In the genomic region with DNA sequence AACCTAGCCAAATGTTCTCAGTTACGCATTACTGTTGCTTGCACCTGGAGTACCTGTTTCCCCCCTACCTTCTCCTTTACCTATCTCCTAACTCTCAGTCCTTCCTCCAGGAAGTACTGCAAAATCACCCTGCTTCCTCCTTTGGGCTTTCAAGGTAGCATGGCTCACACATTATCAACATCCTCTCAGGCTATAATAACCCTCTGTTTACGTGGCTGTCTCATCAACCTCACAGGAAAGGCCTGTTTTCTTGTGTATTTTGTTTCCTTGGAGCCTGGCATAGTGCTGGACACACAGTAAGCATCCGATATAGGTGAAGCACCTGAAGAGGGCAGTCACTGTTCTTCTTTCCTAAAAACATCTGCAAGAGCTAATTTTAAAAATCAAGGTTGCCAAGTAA, we compare ENCODE assay signal across 15 cellular contexts. TPM values are rescaled to one million over a fixed set of nuclear protein-coding genes. Genes with fewer than 3 reads are reported as not detected.
DNase-seq lines count a peak whose midpoint lies in the region; ATAC-seq and TF ChIP-seq lines count a peak whose summit lies in the region.
"Had no signal": no experiment of that assay in that cellular context is flagged by ENCODE, and none has a peak within 500 bp of the region (broad histone marks: within the 10 kb centered on the region; RNA-seq: fewer than 3 reads in every experiment).

No MANE protein-coding gene starts in this region.

- in situ Hi-C loops in mammary epithelial cell (cut with MboI; ENCODE audit: low sequenced_read_pairs in 2 of 2): no loop called here

- no peak overlapping the region for H3K4me3 ChIP-seq in mammary epithelial cell (replicated peaks in 1 of 3; ENCODE audit: insufficient read depth in 1 of 3, low read depth in 2 of 3, low read length in 3 of 3)
- H3K4me3 ChIP-seq in breast epithelium: no peak overlapping the region
- no peak overlapping the region for H3K4me3 ChIP-seq in hepatocyte
- H3K4me3 ChIP-seq in adrenal gland: no peak overlapping the region

- H3K4me1 Mint-ChIP-seq in activated T-helper 17 cell treated with anti-CD3 and anti-CD28 coated beads, Interleukin-2, amount 50 U/mL, for 72 hours: peaks cover 17% of the 10 kb centered on the region

- no peaks in the 10 kb centered on the region for H3K27me3 Mint-ChIP-seq in activated T-helper 17 cell treated with anti-CD3 and anti-CD28 coated beads, Interleukin-2, amount 50 U/mL, for 72 hours
- H3K27me3 Mint-ChIP-seq: natural killer cell treated with Interleukin-12 subunit alpha and Interleukin-12 subunit beta and Interleukin-15 and Interleukin-18, amount 100 ng/mL, for 72 hours had no signal

- no peak overlapping the region for H3K27ac ChIP-seq in mammary epithelial cell (ENCODE audit: insufficient read depth, low read depth, low read length)
- no peak overlapping the region for H3K27ac ChIP-seq in breast epithelium
- peak overlapping the region; percentile 79 for H3K27ac ChIP-seq in hepatocyte
- no peak overlapping the region for H3K27ac ChIP-seq in adrenal gland
- H3K27ac ChIP-seq: KMS-11 had no signal

- intact Hi-C loops in mammary epithelial cell (cut with micrococcal nuclease) (no loop called here), breast epithelium (cut with DNase I; ENCODE audit: low total_unique reads) (no loop called here), adrenal gland (cut with DNase I) (no loop called here)

- peaks cover 82% of the 10 kb centered on the region for H3K36me3 Mint-ChIP-seq in activated T-helper 17 cell treated with anti-CD3 and anti-CD28 coated beads, Interleukin-2, amount 50 U/mL, for 72 hours (ENCODE audit: low read depth)

- H2AFZ ChIP-seq in mammary epithelial cell (ENCODE audit: low read depth, low read length): no peak overlapping the region
- H2AFZ ChIP-seq in hepatocyte: no peak overlapping the region

- H3K9ac ChIP-seq in mammary epithelial cell (ENCODE audit: insufficient read depth, low read length): no peak overlapping the region
- H3K9ac ChIP-seq: KMS-11 had no signal

- CTCF ChIA-PET in mammary epithelial cell (lab: Charles Lee; ENCODE audit: low non-redundant PET): no interaction called here

- no peaks in the 10 kb centered on the region for H3K9me2 ChIP-seq in hepatocyte (replicated peaks; ENCODE audit: insufficient read depth)

- BruUV-seq in mammary epithelial cell (replicated peaks; lab: Mats Ljungman, UMichigan): no TSS peak

- WGBS in mammary epithelial cell (ENCODE audit: low coverage, missing lambda C conversion rate): 89% methylated on average over 3 of the region's 3 CpGs
- 96% methylated on average over 3 of the region's 3 CpGs for WGBS in hepatocyte (ENCODE audit: low lambda C conversion rate, missing lambda C conversion rate)
- WGBS in adrenal gland, 4 donors: 77 to 90% (median 81%) methylated on average over 3 of the region's 3 CpGs

- DNase-seq in mammary epithelial cell: peak; percentile 42
- DNase-seq in breast epithelium (ENCODE audit: low spot score in 2 of 2): no peak
- DNase-seq in hepatocyte (ENCODE audit: low spot score): no peak
- no peak for DNase-seq in NCI-H1092 treated with DMSO at 0.1 percent for 48 hours (lab: John Stamatoyannopoulos, UW)
- DNase-seq in C1 segment of cervical spinal cord (lab: John Stamatoyannopoulos, UW): no peak
- no peak for DNase-seq in globus pallidus (ENCODE audit: low spot score)
- no peak for DNase-seq in adrenal gland
- DNase-seq: activated CD4-positive, CD25-positive, alpha-beta regulatory T cell treated with anti-CD3 and anti-CD28 coated beads, Interleukin-2, amount 50 U/mL, for 72 hours; aorta; SHP77 had no signal

- no peak for ATAC-seq in activated T-helper 17 cell treated with anti-CD3 and anti-CD28 coated beads, Interleukin-2, amount 50 U/mL, for 72 hours (replicated peaks)
- ATAC-seq: natural killer cell treated with Interleukin-12 subunit alpha and Interleukin-12 subunit beta and Interleukin-15 and Interleukin-18, amount 100 ng/mL, for 72 hours had no signal

- H3K4me1 ChIP-seq in mammary epithelial cell (ENCODE audit: insufficient read depth, low read length) (peaks cover 22% of the 10 kb centered on the region), breast epithelium (peaks cover 3 to 4% of the 10 kb centered on the region in 2 donors), hepatocyte (ENCODE audit: insufficient read depth) (peaks cover 10% of the 10 kb centered on the region), adrenal gland (replicated peaks in 1 of 2) (peaks cover 9 to 22% of the 10 kb centered on the region in 2 donors)

- no peaks in the 10 kb centered on the region for H3K9me3 ChIP-seq in mammary epithelial cell (replicated peaks; ENCODE audit: insufficient read depth, low read length)
- no peaks in the 10 kb centered on the region for H3K9me3 ChIP-seq in breast epithelium
- no peaks in the 10 kb centered on the region for H3K9me3 ChIP-seq in hepatocyte (ENCODE audit: low read depth)
- H3K9me3 ChIP-seq in adrenal gland (replicated peaks in 1 of 3): no peaks in the 10 kb centered on the region

- dilution Hi-C loops in mammary epithelial cell (cut with HindIII; ENCODE audit: low sequenced_read_pairs): no loop called here

- no peaks in the 10 kb centered on the region for H4K20me1 ChIP-seq in mammary epithelial cell (ENCODE audit: insufficient read depth, low read length)
- no peaks in the 10 kb centered on the region for H4K20me1 ChIP-seq in hepatocyte (ENCODE audit: insufficient read depth, poor library complexity, severe bottlenecking)

- H3K79me2 ChIP-seq in mammary epithelial cell (ENCODE audit: insufficient read depth, low read length) (no peaks in the 10 kb centered on the region), hepatocyte (no peaks in the 10 kb centered on the region)

- no peak overlapping the region for H3K4me2 ChIP-seq in mammary epithelial cell (ENCODE audit: insufficient read depth, low read depth, low read length)
- no peak overlapping the region for H3K4me2 ChIP-seq in hepatocyte
- H3K4me2 ChIP-seq: KMS-11 had no signal

- H3K27me3 ChIP-seq in mammary epithelial cell (ENCODE audit: insufficient read depth, low read length) (no peaks in the 10 kb centered on the region), breast epithelium (no peaks in the 10 kb centered on the region), hepatocyte (no peaks in the 10 kb centered on the region), adrenal gland (no peaks in the 10 kb centered on the region)

- TF ChIP-seq CTCF in mammary epithelial cell (conservative IDR thresholded peaks at IDR 0.05 in 1 of 2, IDR thresholded peaks at IDR 0.05 in 1 of 2; ENCODE audit: extremely low read depth in 1 of 2, insufficient read depth in 1 of 2, low read depth in 1 of 2, low read length in 2 of 2) (no peak), breast epithelium (IDR thresholded peaks at IDR 0.05) (no peak), hepatocyte (IDR thresholded peaks at IDR 0.05; ENCODE audit: poor library complexity) (no peak), adrenal gland (IDR thresholded peaks at IDR 0.05) (no peak)

- H3K36me3 ChIP-seq in mammary epithelial cell (ENCODE audit: insufficient read depth, low read length) (peaks cover 2% of the 10 kb centered on the region), breast epithelium (no peaks in the 10 kb centered on the region), hepatocyte (replicated peaks; ENCODE audit: insufficient read depth, low read depth) (no peaks in the 10 kb centered on the region), adrenal gland (replicated peaks in 1 of 2) (peaks cover 0 to 14% of the 10 kb centered on the region in 2 donors)

- H3K4me3 Mint-ChIP-seq in activated T-helper 17 cell treated with anti-CD3 and anti-CD28 coated beads, Interleukin-2, amount 50 U/mL, for 72 hours: peak overlapping the region; percentile 13
- H3K4me3 Mint-ChIP-seq: natural killer cell treated with Interleukin-12 subunit alpha and Interleukin-12 subunit beta and Interleukin-15 and Interleukin-18, amount 100 ng/mL, for 72 hours had no signal

- H3K27ac Mint-ChIP-seq in activated T-helper 17 cell treated with anti-CD3 and anti-CD28 coated beads, Interleukin-2, amount 50 U/mL, for 72 hours: peak overlapping the region; percentile 40

- no peak for TF ChIP-seq POLR2A in breast epithelium (IDR thresholded peaks at IDR 0.05)
- no peak for TF ChIP-seq POLR2A in adrenal gland (IDR thresholded peaks at IDR 0.05)

- H3K9me3 Mint-ChIP-seq in activated T-helper 17 cell treated with anti-CD3 and anti-CD28 coated beads, Interleukin-2, amount 50 U/mL, for 72 hours: no peaks in the 10 kb centered on the region
- H3K9me3 Mint-ChIP-seq: natural killer cell treated with Interleukin-12 subunit alpha and Interleukin-12 subunit beta and Interleukin-15 and Interleukin-18, amount 100 ng/mL, for 72 hours had no signal

RNA-seq across cellular contexts. Expression of a gene that starts 32.7 kb away (rescaled TPM):
- total RNA-seq in mammary epithelial cell (1 to 10 TPM in 1 of 2 donors, not detected in 1; 2.3 TPM), breast epithelium (10 to 100 TPM in 2 of 3 donors, 1 to 10 TPM in 1; 6.6 to 30.3 (median 20.0) TPM), hepatocyte (19.7 and 25.6 TPM in 2 replicates), adrenal gland (1 to 10 TPM in 6 of 8 donors, under 1 TPM in 2; 0.12 to 5.8 (median 1.2) TPM)
- polyA plus RNA-seq in mammary epithelial cell (not detected), hepatocyte (37.2 and 50.5 TPM in 2 replicates), adrenal gland (1 to 10 TPM; 3.5 to 8.5 (median 4.3) TPM)
- not detected for polyA minus RNA-seq in mammary epithelial cell
- total RNA-seq in activated T-helper 17 cell treated with anti-CD3 and anti-CD28 coated beads, Interleukin-2, amount 50 U/mL, for 72 hours: not detected
- total RNA-seq: liver; natural killer cell treated with Interleukin-12 subunit alpha and Interleukin-12 subunit beta and Interleukin-15 and Interleukin-18, amount 100 ng/mL, for 72 hours; T-helper 2 cell treated with Interferon-gamma antibody and Interleukin-4, amounts not matched to agents 100 ng/mL and 5 ng/mL, for 36 hours had no signal

RNA-seq across cellular contexts. Expression of a gene that starts 56.8 kb away (rescaled TPM):
- total RNA-seq in mammary epithelial cell: 10 to 100 TPM; 62.0 to 66.6 TPM
- polyA plus RNA-seq in mammary epithelial cell: 72.4 TPM
- polyA minus RNA-seq in mammary epithelial cell: 43.9 TPM
- 10 to 100 TPM; 57.9 to 97.6 (median 77.7) TPM for total RNA-seq in breast epithelium
- total RNA-seq in activated T-helper 17 cell treated with anti-CD3 and anti-CD28 coated beads, Interleukin-2, amount 50 U/mL, for 72 hours: 100 to 1,000 TPM in 1 of 2 donors, 10 to 100 TPM in 1; 69.0 to 102 TPM
- total RNA-seq in hepatocyte: 42.0 and 47.0 TPM in 2 replicates
- polyA plus RNA-seq in hepatocyte: 44.2 and 47.2 TPM in 2 replicates
- total RNA-seq in adrenal gland: 10 to 100 TPM; 25.5 to 61.9 (median 33.3) TPM
- 100 to 1,000 TPM in 1 of 3 donors, 10 to 100 TPM in 2; 53.1 to 107 (median 55.9) TPM for polyA plus RNA-seq in adrenal gland
